Comparison of ENCODE assay signal across 12 cellular contexts in the genomic region with DNA sequence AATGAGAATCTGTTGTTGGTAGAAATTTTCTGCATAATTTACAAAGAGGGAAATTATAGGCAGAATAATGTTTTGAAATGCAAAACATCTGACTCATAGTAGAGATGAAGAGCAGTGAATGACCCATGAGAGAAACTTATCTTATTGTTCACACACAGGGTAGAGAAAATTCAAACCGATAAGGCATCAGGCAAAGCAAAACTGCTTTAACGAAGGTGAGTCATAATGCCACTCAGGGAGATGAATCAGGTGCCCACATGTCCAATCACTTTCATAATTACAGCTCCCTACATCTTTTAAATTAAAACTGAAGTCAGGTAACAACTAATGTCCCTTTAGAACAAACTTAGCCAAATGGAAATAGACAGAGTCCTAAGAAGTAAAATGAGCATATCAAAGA.
DNase-seq lines count a peak whose midpoint lies in the region; ATAC-seq, FAIRE-seq and TF ChIP-seq lines count a peak whose summit lies in the region.
"Had no signal": no experiment of that assay in that cellular context is flagged by ENCODE, and none has a peak within 500 bp of the region (broad histone marks: within the 10 kb centered on the region; RNA-seq: fewer than 3 reads in every experiment).

No MANE protein-coding gene starts in this region.

- FAIRE-seq in A549 (lab: Jason Lieb, UNC): peak; percentile 32

- no peak for TF ChIP-seq EP300 in A549 (IDR thresholded peaks at IDR 0.05)

- no peak overlapping the region for H3K4me2 ChIP-seq in A549

- TF ChIP-seq CTCF in A549 (IDR thresholded peaks at IDR 0.05) (no peak), mesothelial cell of epicardium (IDR thresholded peaks at IDR 0.05; ENCODE audit: unreplicated experiment) (no peak)

- H3K4me1 Mint-ChIP-seq in mesothelial cell of epicardium: peaks cover 2% of the 10 kb centered on the region
- H3K4me1 Mint-ChIP-seq: IgD-negative memory B cell, naive B cell had no signal

- H3K4me3 ChIP-seq in A549: no peak overlapping the region

- 4% methylated on average over 2 of the region's 2 CpGs for WGBS in A549 (ENCODE audit: missing lambda C conversion rate)

- intact Hi-C loops in posterior cingulate gyrus (cut with DNase I): no loop called here

- TF ChIP-seq POLR2A in A549 (IDR thresholded peaks at IDR 0.05; ENCODE audit: low read length): no peak

- no peak for ATAC-seq in A549
- peak; percentile 91 for ATAC-seq in GM18909 (IDR thresholded peaks at IDR 0.05; ENCODE audit: poor library complexity, unreplicated experiment)
- ATAC-seq in HG02571 (IDR thresholded peaks at IDR 0.05; ENCODE audit: unreplicated experiment): peak; percentile 84
- peak; percentile 93 for ATAC-seq in HG03432 (IDR thresholded peaks at IDR 0.05; ENCODE audit: unreplicated experiment)

- H3K27me3 Mint-ChIP-seq in mesothelial cell of epicardium (ENCODE audit: low read depth): peaks cover 16% of the 10 kb centered on the region
- H3K27me3 Mint-ChIP-seq: IgD-negative memory B cell, naive B cell had no signal

- POLR2A ChIA-PET in A549 (lab: Yijun Ruan, JAX): no interaction called here

- H3K27ac Mint-ChIP-seq in mesothelial cell of epicardium: no peak overlapping the region
- H3K27ac Mint-ChIP-seq: activated T-helper 2 cell treated with anti-CD3 and anti-CD28 coated beads, Interferon-gamma antibody, Interleukin-2, Interleukin-4, amounts not matched to agents 10 μg/mL and 5 μg/mL and 100 μg/mL, durations not matched to agents 14 hours and 24 hours and 36 hours; IgD-negative memory B cell; naive B cell had no signal

- H3K9me3 ChIP-seq in A549: no peaks in the 10 kb centered on the region

- H3K27ac ChIP-seq in A549: no peak overlapping the region

- CTCF ChIA-PET in A549 (lab: Yijun Ruan, JAX): interaction anchor here (1.4 to 2.4 kb wide), 2 partner anchors 277 to 339 kb away, joined by 3 to 8 read pairs; no protein-coding TSS in a partner anchor

- H3K36me3 Mint-ChIP-seq in mesothelial cell of epicardium: no peaks in the 10 kb centered on the region
- H3K36me3 Mint-ChIP-seq: IgD-negative memory B cell, naive B cell had no signal

- TF ChIP-seq RAD21 in A549 (conservative IDR thresholded peaks at IDR 0.05 in 1 of 2, IDR thresholded peaks at IDR 0.05 in 1 of 2): no peak

- no peaks in the 10 kb centered on the region for H3K9me3 Mint-ChIP-seq in mesothelial cell of epicardium
- H3K9me3 Mint-ChIP-seq: activated T-helper 2 cell treated with anti-CD3 and anti-CD28 coated beads, Interferon-gamma antibody, Interleukin-2, Interleukin-4, amounts not matched to agents 10 μg/mL and 5 μg/mL and 100 μg/mL, durations not matched to agents 14 hours and 24 hours and 36 hours had no signal

- no peaks in the 10 kb centered on the region for H3K4me1 ChIP-seq in A549

- H3K4me3 Mint-ChIP-seq in mesothelial cell of epicardium: no peak overlapping the region
- H3K4me3 Mint-ChIP-seq: IgD-negative memory B cell, naive B cell had no signal

- DNase-seq in A549 (ENCODE audit: low read depth in 1 of 2, low spot score in 1 of 2) (no peak), iPS-NIHi11 (ENCODE audit: low spot score) (no peak), posterior cingulate gyrus (no peak), NK-92 (lab: John Stamatoyannopoulos, UW; ENCODE audit: unreplicated experiment) (no peak), mesothelial cell of epicardium (ENCODE audit: low spot score in 2 of 2, unreplicated experiment in 2 of 2) (no peak)
- DNase-seq: effector CD8-positive, alpha-beta T cell; naive B cell had no signal

TF ChIP-seq in A549, 52 proteins besides CTCF, POLR2A, EP300 and RAD21:
- TF ChIP-seq CBX8 (IDR thresholded peaks at IDR 0.05) (no peak), JUNB (IDR thresholded peaks at IDR 0.05) (no peak), BHLHE40 (IDR thresholded peaks at IDR 0.05; ENCODE audit: low read depth, low read length) (no peak), MYC (IDR thresholded peaks at IDR 0.05; ENCODE audit: borderline replicate concordance, low read length) (no peak), CHD4 (IDR thresholded peaks at IDR 0.05; ENCODE audit: borderline replicate concordance) (no peak), ZSCAN20 (CRISPR knock-in tag; IDR thresholded peaks at IDR 0.05) (no peak), HOXB5 (CRISPR knock-in tag; IDR thresholded peaks at IDR 0.05) (no peak), PHF8 (IDR thresholded peaks at IDR 0.05; ENCODE audit: borderline replicate concordance, low read depth) (no peak), CHD2 (IDR thresholded peaks at IDR 0.05; ENCODE audit: low read length, partially characterized antibody) (no peak), RARB (CRISPR knock-in tag; IDR thresholded peaks at IDR 0.05) (no peak), ZNF302 (CRISPR knock-in tag; IDR thresholded peaks at IDR 0.05) (no peak), CBX2 (IDR thresholded peaks at IDR 0.05; ENCODE audit: borderline replicate concordance, low read depth) (no peak), NR3C1 (IDR thresholded peaks at IDR 0.05) (no peak)
- TF ChIP-seq, protein P1, sequence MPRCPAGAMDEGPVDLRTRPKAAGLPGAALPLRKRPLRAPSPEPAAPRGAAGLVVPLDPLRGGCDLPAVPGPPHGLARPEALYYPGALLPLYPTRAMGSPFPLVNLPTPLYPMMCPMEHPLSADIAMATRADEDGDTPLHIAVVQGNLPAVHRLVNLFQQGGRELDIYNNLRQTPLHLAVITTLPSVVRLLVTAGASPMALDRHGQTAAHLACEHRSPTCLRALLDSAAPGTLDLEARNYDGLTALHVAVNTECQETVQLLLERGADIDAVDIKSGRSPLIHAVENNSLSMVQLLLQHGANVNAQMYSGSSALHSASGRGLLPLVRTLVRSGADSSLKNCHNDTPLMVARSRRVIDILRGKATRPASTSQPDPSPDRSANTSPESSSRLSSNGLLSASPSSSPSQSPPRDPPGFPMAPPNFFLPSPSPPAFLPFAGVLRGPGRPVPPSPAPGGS (IDR thresholded peaks at IDR 0.05): no peak
- TF ChIP-seq, protein P2, sequence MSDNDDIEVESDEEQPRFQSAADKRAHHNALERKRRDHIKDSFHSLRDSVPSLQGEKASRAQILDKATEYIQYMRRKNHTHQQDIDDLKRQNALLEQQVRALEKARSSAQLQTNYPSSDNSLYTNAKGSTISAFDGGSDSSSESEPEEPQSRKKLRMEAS (IDR thresholded peaks at IDR 0.05): no peak
- TF ChIP-seq, protein P3, sequence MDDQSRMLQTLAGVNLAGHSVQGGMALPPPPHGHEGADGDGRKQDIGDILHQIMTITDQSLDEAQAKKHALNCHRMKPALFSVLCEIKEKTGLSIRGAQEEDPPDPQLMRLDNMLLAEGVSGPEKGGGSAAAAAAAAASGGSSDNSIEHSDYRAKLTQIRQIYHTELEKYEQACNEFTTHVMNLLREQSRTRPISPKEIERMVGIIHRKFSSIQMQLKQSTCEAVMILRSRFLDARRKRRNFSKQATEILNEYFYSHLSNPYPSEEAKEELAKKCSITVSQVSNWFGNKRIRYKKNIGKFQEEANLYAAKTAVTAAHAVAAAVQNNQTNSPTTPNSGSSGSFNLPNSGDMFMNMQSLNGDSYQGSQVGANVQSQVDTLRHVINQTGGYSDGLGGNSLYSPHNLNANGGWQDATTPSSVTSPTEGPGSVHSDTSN (IDR thresholded peaks at IDR 0.05): no peak
- TF ChIP-seq, protein P4, sequence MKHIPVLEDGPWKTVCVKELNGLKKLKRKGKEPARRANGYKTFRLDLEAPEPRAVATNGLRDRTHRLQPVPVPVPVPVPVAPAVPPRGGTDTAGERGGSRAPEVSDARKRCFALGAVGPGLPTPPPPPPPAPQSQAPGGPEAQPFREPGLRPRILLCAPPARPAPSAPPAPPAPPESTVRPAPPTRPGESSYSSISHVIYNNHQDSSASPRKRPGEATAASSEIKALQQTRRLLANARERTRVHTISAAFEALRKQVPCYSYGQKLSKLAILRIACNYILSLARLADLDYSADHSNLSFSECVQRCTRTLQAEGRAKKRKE (CRISPR knock-in tag; IDR thresholded peaks at IDR 0.05; ENCODE audit: low read depth): no peak
- TF ChIP-seq, protein P5, sequence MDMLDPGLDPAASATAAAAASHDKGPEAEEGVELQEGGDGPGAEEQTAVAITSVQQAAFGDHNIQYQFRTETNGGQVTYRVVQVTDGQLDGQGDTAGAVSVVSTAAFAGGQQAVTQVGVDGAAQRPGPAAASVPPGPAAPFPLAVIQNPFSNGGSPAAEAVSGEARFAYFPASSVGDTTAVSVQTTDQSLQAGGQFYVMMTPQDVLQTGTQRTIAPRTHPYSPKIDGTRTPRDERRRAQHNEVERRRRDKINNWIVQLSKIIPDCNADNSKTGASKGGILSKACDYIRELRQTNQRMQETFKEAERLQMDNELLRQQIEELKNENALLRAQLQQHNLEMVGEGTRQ (IDR thresholded peaks at IDR 0.05): no peak

Comparison
In these comparisons a context has a peak if more than half of its experiments do, and no peak if none do; other contexts are left out.
1. ATAC-seq: peak in GM18909 (single experiment), HG02571 (single experiment) and HG03432 (single experiment); none in A549 (0 of 2).